Comparison of ENCODE assay signal across 15 cellular contexts in the genomic region with DNA sequence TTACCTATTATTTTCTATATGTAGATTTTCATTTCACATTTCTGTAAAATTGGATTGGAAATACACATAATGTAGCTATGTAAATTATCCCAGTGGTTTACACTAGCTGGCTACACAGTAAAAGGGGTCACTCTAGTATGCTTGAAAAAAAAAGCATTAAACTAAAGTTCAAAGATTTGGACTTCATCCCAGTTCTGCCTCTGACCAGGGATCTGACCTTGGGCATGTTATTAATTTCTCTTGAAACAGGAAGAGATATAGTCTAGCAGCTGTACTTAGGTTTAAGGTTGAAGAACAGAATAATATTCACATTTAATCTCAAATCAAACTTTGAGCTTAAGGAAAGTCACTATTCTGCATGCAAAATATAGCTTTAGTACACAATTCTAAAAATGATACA.
A peak's percentile ranks its signal among the peaks of the same experiment; 100 is the strongest.
DNase-seq lines count a peak whose midpoint lies in the region; ATAC-seq, FAIRE-seq and TF ChIP-seq lines count a peak whose summit lies in the region.
"Had no signal": no experiment of that assay in that cellular context is flagged by ENCODE, and none has a peak within 500 bp of the region (broad histone marks: within the 10 kb centered on the region; RNA-seq: fewer than 3 reads in every experiment).

No MANE protein-coding gene starts in this region.

- TF ChIP-seq EP300 in SK-N-SH (IDR thresholded peaks at IDR 0.05; ENCODE audit: borderline replicate concordance in 1 of 2, low read depth in 1 of 2, low read length in 1 of 2) (no peak), HepG2 (IDR thresholded peaks at IDR 0.05; ENCODE audit: low read depth in 2 of 2, low read length in 2 of 2) (no peak), HepG2 (CRISPR knock-in tag; IDR thresholded peaks at IDR 0.05; ENCODE audit: borderline replicate concordance) (no peak)

- no peak for TF ChIP-seq CTCF in SK-N-SH (IDR thresholded peaks at IDR 0.05)
- no peak for TF ChIP-seq CTCF in fibroblast of lung (conservative IDR thresholded peaks at IDR 0.05 in 1 of 2, IDR thresholded peaks at IDR 0.05 in 1 of 2; ENCODE audit: low read depth in 1 of 2, low read length in 2 of 2)
- TF ChIP-seq CTCF in HepG2 (CRISPR knock-in tag; IDR thresholded peaks at IDR 0.05) = no peak

- no peaks in the 10 kb centered on the region for H3K79me2 ChIP-seq in SK-N-SH (ENCODE audit: insufficient read depth)
- H3K79me2 ChIP-seq in fibroblast of lung (ENCODE audit: control insufficient read depth, insufficient read depth, low read length) = no peaks in the 10 kb centered on the region
- no peaks in the 10 kb centered on the region for H3K79me2 ChIP-seq in HepG2 (ENCODE audit: insufficient read depth, low read length)

- H3K4me1 ChIP-seq in SK-N-SH (ENCODE audit: control insufficient read depth in 1 of 2, insufficient read depth in 2 of 2, low read depth in 1 of 2, low read length in 1 of 2) (peaks cover 5% of the 10 kb centered on the region in 2 experiments; a peak in 3 of 4 replicates), fibroblast of lung (ENCODE audit: control insufficient read depth, extremely low read depth, insufficient read depth, low read length) (no peaks in the 10 kb centered on the region), HepG2 (ENCODE audit: insufficient read depth, low read length) (no peaks in the 10 kb centered on the region)
- H3K4me1 ChIP-seq: BLaER1 treated with 17β-estradiol and CSF1 and Interleukin-3, amounts not matched to agents 10 nM and 100 nM had no signal

- ATAC-seq in SK-N-SH treated with all-trans-retinoic acid at 6 μM for 48 hours (no peak), HepG2 (no peak; the same call in 2 of the 3 replicates), HG03095 (IDR thresholded peaks at IDR 0.05; ENCODE audit: unreplicated experiment) (no peak), GM21423 (IDR thresholded peaks at IDR 0.05; ENCODE audit: unreplicated experiment) (no peak)

- POLR2A ChIA-PET in SK-N-SH (lab: Yijun Ruan, JAX) = no interaction called here
- POLR2A ChIA-PET in HepG2 (lab: Yijun Ruan, JAX) = no interaction called here

- H3K4me3 ChIP-seq in SK-N-SH (ENCODE audit: low read depth in 2 of 2, low read length in 1 of 2) (no peak overlapping the region), fibroblast of lung (replicated peaks in 1 of 4; ENCODE audit: control extremely low read depth in 1 of 4, insufficient read depth in 1 of 4, low read depth in 3 of 4, low read length in 4 of 4) (no peak overlapping the region), HepG2 (replicated peaks in 1 of 3; ENCODE audit: insufficient read depth in 1 of 3, low read depth in 2 of 3, low read length in 3 of 3) (no peak overlapping the region)
- H3K4me3 ChIP-seq: BLaER1 treated with 17β-estradiol and CSF1 and Interleukin-3, amounts not matched to agents 10 nM and 100 nM had no signal

- intact Hi-C loops in HepG2 (cut with micrococcal nuclease; ENCODE audit: unreplicated experiment) = no loop called here

- no TSS peak for BruUV-seq in HepG2 (replicated peaks; lab: Mats Ljungman, UMichigan)

- H3K36me3 ChIP-seq in SK-N-SH (replicated peaks in 1 of 2; ENCODE audit: control insufficient read depth in 1 of 2, insufficient read depth in 2 of 2, low read length in 1 of 2) (peaks cover 0 to 4% of the 10 kb centered on the region in 2 experiments), fibroblast of lung (ENCODE audit: control insufficient read depth, insufficient read depth, low read length) (no peaks in the 10 kb centered on the region), HepG2 (replicated peaks in 1 of 2; ENCODE audit: control insufficient read depth in 1 of 2, insufficient read depth in 2 of 2, low read length in 2 of 2) (no peaks in the 10 kb centered on the region)
- H3K36me3 ChIP-seq: BLaER1 treated with 17β-estradiol and CSF1 and Interleukin-3, amounts not matched to agents 10 nM and 100 nM had no signal

- H3K27ac ChIP-seq in SK-N-SH (ENCODE audit: low read depth in 2 of 2, low read length in 1 of 2) (no peak overlapping the region), fibroblast of lung (ENCODE audit: insufficient read depth, low read length) (no peak overlapping the region), HepG2 (ENCODE audit: extremely low read length, insufficient read depth, low read length) (no peak overlapping the region)
- H3K27ac ChIP-seq: BLaER1 treated with 17β-estradiol and CSF1 and Interleukin-3, amounts not matched to agents 10 nM and 100 nM had no signal

- in situ Hi-C loops in HepG2 (cut with HindIII; ENCODE audit: extremely low pct_ligation_motif_present, low pct_unique_long_range_greater_than_20kb) = no loop called here

- H3K9me2 ChIP-seq in SK-N-SH = no peaks in the 10 kb centered on the region

- FAIRE-seq in HepG2 (lab: Jason Lieb, UNC) = no peak
- FAIRE-seq: GM19239 had no signal

- TF ChIP-seq POLR2A in HepG2 (IDR thresholded peaks at IDR 0.05; ENCODE audit: insufficient read depth in 1 of 2, low read depth in 2 of 2, low read length in 2 of 2) = no peak

- H3K4me2 ChIP-seq in SK-N-SH = no peak overlapping the region; the same call in 1 of the 2 replicates
- no peak overlapping the region for H3K4me2 ChIP-seq in fibroblast of lung (ENCODE audit: extremely low read depth, insufficient read depth, low read length)
- no peak overlapping the region for H3K4me2 ChIP-seq in HepG2 (ENCODE audit: low read depth, low read length)
- H3K4me2 ChIP-seq: BLaER1 treated with 17β-estradiol and CSF1 and Interleukin-3, amounts not matched to agents 10 nM and 100 nM had no signal

- DNase-seq in SK-N-SH (peak; percentile 3), fibroblast of lung (ENCODE audit: low read depth in 2 of 2) (peak; percentile 20 to 41), HepG2 (ENCODE audit: low spot score) (peak; percentile 5), T-helper 9 cell (no peak)
- DNase-seq: 8988T; CD4-positive, CD25-positive, alpha-beta regulatory T cell; DMS53; GF-D8; HCEC 1CT; HFFc6 had no signal

- H3K9me3 ChIP-seq in SK-N-SH (no peaks in the 10 kb centered on the region), fibroblast of lung (ENCODE audit: control insufficient read depth, insufficient read depth, low read depth, low read length) (no peaks in the 10 kb centered on the region), HepG2 (ENCODE audit: low read length) (no peaks in the 10 kb centered on the region)
- H3K9me3 ChIP-seq: BLaER1 treated with 17β-estradiol and CSF1 and Interleukin-3, amounts not matched to agents 10 nM and 100 nM had no signal

- H4K20me1 ChIP-seq in SK-N-SH (ENCODE audit: insufficient read depth) (no peaks in the 10 kb centered on the region), fibroblast of lung (ENCODE audit: control insufficient read depth, extremely low read depth, insufficient read depth, low read length) (no peaks in the 10 kb centered on the region), HepG2 (ENCODE audit: insufficient read depth, low read length) (no peaks in the 10 kb centered on the region)
- H4K20me1 ChIP-seq: BLaER1 treated with 17β-estradiol and CSF1 and Interleukin-3, amounts not matched to agents 10 nM and 100 nM had no signal

- peaks cover 23% of the 10 kb centered on the region for H3F3A ChIP-seq in SK-N-SH (replicated peaks; ENCODE audit: insufficient read depth)

- H2AFZ ChIP-seq in SK-N-SH (ENCODE audit: low read depth) (no peak overlapping the region), fibroblast of lung (ENCODE audit: low read length) (no peak overlapping the region), HepG2 (ENCODE audit: low read length) (no peak overlapping the region)

- no peak overlapping the region for H3K9ac ChIP-seq in SK-N-SH
- H3K9ac ChIP-seq in fibroblast of lung (ENCODE audit: insufficient read depth, low read length) = no peak overlapping the region
- no peak overlapping the region for H3K9ac ChIP-seq in HepG2 (ENCODE audit: insufficient read depth, low read depth, low read length)
- H3K9ac ChIP-seq: BLaER1 treated with 17β-estradiol and CSF1 and Interleukin-3, amounts not matched to agents 10 nM and 100 nM had no signal

- TF ChIP-seq RAD21 in SK-N-SH (IDR thresholded peaks at IDR 0.05; ENCODE audit: low read length) (no peak), HepG2 (CRISPR knock-in tag; IDR thresholded peaks at IDR 0.05) (no peak)

- CTCF ChIA-PET in SK-N-SH (lab: Yijun Ruan, JAX) = interaction anchor here (0.9 to 2.7 kb wide), 3 partner anchors 13 to 257 kb away, joined by 3 to 11 read pairs (median 3); no protein-coding TSS in a partner anchor
- CTCF ChIA-PET in HepG2 (lab: Yijun Ruan, JAX; ENCODE audit: low intra/inter-chr PET ratio, low total read pairs) = no interaction called here

- H3K27me3 ChIP-seq in SK-N-SH (ENCODE audit: insufficient read depth) (no peaks in the 10 kb centered on the region), fibroblast of lung (ENCODE audit: control insufficient read depth, insufficient read depth, low read length) (no peaks in the 10 kb centered on the region), HepG2 (ENCODE audit: control insufficient read depth in 1 of 2, insufficient read depth in 2 of 2, low read length in 2 of 2) (no peaks in the 10 kb centered on the region)
- H3K27me3 ChIP-seq: BLaER1 treated with 17β-estradiol and CSF1 and Interleukin-3, amounts not matched to agents 10 nM and 100 nM had no signal

TF ChIP-seq in SK-N-SH, 30 proteins besides CTCF, POLR2A, EP300 and RAD21:
- TF ChIP-seq JUND (IDR thresholded peaks at IDR 0.05) = no peak
- 0 out of 2 replicates have a peak, but pooled peaks have one; percentile 25 for TF ChIP-seq NFIC (IDR thresholded peaks at IDR 0.05; ENCODE audit: borderline replicate concordance)

TF ChIP-seq in HepG2, 621 proteins besides CTCF, POLR2A, EP300 and RAD21 (continues in another document):
- no peak for TF ChIP-seq ZFY (CRISPR knock-in tag; IDR thresholded peaks at IDR 0.05)
- TF ChIP-seq TCF7 (IDR thresholded peaks at IDR 0.05; ENCODE audit: low read depth) = no peak
- TF ChIP-seq ZNF234 (CRISPR knock-in tag; conservative IDR thresholded peaks at IDR 0.05) = no peak
- no peak for TF ChIP-seq ZNF44 (CRISPR knock-in tag; IDR thresholded peaks at IDR 0.05)
- TF ChIP-seq, protein P1, sequence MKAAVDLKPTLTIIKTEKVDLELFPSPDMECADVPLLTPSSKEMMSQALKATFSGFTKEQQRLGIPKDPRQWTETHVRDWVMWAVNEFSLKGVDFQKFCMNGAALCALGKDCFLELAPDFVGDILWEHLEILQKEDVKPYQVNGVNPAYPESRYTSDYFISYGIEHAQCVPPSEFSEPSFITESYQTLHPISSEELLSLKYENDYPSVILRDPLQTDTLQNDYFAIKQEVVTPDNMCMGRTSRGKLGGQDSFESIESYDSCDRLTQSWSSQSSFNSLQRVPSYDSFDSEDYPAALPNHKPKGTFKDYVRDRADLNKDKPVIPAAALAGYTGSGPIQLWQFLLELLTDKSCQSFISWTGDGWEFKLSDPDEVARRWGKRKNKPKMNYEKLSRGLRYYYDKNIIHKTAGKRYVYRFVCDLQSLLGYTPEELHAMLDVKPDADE (CRISPR knock-in tag; IDR thresholded peaks at IDR 0.05) = no peak
- TF ChIP-seq ZNF446 (CRISPR knock-in tag; IDR thresholded peaks at IDR 0.05) = no peak
- no peak for TF ChIP-seq CHD2 (IDR thresholded peaks at IDR 0.05; ENCODE audit: low read depth, low read length)
- TF ChIP-seq ZNF775 (CRISPR knock-in tag; IDR thresholded peaks at IDR 0.05; ENCODE audit: borderline replicate concordance) = no peak
